22 cellular contexts compared by ENCODE assay signal in the genomic region with DNA sequence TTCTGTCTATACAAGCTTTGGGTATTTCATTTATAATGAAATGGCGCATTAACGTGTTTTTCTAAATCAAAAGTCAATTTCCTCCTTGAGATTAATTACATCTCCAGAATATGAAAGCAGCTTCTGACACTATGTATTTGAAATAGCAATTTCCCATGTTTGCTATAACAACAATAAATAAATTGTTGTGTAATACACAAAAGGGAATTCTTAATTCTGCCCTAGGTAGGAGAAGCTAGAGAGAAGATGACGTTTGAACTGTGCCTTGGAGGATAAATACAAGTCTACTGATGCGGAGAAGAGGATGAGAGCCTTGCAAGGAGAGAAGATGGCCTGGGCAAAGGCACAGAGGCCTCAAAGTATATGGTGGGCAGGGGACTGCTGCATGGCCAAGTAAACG. TPM values are rescaled to one million over a fixed set of nuclear protein-coding genes. Genes with fewer than 3 reads are reported as not detected.
"Had no signal": no experiment of that assay in that cellular context is flagged by ENCODE, and none has a peak within 500 bp of the region (broad histone marks: within the 10 kb centered on the region; RNA-seq: fewer than 3 reads in every experiment).

No MANE protein-coding gene starts in this region.

- ATAC-seq: activated CD4-positive, CD25-positive, alpha-beta regulatory T cell treated with anti-CD3 and anti-CD28 coated beads, Interleukin-2, amount 50 U/mL, for 24 hours; activated T-cell treated with anti-CD3 and anti-CD28 coated beads, Interleukin-2, amount 50 U/mL, for 4 hours; mucosa of descending colon; naive thymus-derived CD8-positive, alpha-beta T cell; stimulated activated effector memory CD8-positive, alpha-beta T cell treated with anti-CD3 and anti-CD28 coated beads, Interleukin-12 subunit alpha, Interleukin-12 subunit beta, amount 100 ng/mL, for 72 hours had no signal

- H3K9me3 ChIP-seq: esophagus muscularis mucosa, mucosa of descending colon, prostate gland, right atrium auricular region, thoracic aorta had no signal

- H3K36me3 Mint-ChIP-seq: naive thymus-derived CD8-positive, alpha-beta T cell; stimulated activated effector memory CD8-positive, alpha-beta T cell treated with anti-CD3 and anti-CD28 coated beads, Interleukin-12 subunit alpha, Interleukin-12 subunit beta, amount 100 ng/mL, for 72 hours had no signal

- H3K9me3 Mint-ChIP-seq: activated naive CD4-positive, alpha-beta T cell treated with anti-CD3 and anti-CD28 coated beads for 36 hours; activated T-cell treated with anti-CD3 and anti-CD28 coated beads, Interleukin-2, amount 50 U/mL, for 4 hours; naive thymus-derived CD8-positive, alpha-beta T cell; stimulated activated effector memory CD8-positive, alpha-beta T cell treated with anti-CD3 and anti-CD28 coated beads, Interleukin-12 subunit alpha, Interleukin-12 subunit beta, amount 100 ng/mL, for 72 hours had no signal

- H3K4me1 ChIP-seq: prostate gland had no signal

- H3K4me3 Mint-ChIP-seq: activated naive CD4-positive, alpha-beta T cell treated with anti-CD3 and anti-CD28 coated beads for 36 hours; activated T-cell treated with anti-CD3 and anti-CD28 coated beads, Interleukin-2, amount 50 U/mL, for 4 hours; stimulated activated effector memory CD8-positive, alpha-beta T cell treated with anti-CD3 and anti-CD28 coated beads, Interleukin-12 subunit alpha, Interleukin-12 subunit beta, amount 100 ng/mL, for 72 hours had no signal

- H3K27ac ChIP-seq: prostate gland, thoracic aorta had no signal

- FAIRE-seq: endothelial cell of umbilical vein, islet of Langerhans, urothelium cell line had no signal

- H3K36me3 ChIP-seq: esophagus muscularis mucosa, prostate gland, right atrium auricular region, thoracic aorta had no signal

- DNase-seq: activated CD4-positive, alpha-beta T cell treated with anti-CD3 and anti-CD28 coated beads, Interleukin-2, amount 50 U/mL, for 1 hour; activated CD8-positive, alpha-beta memory T cell treated with anti-CD3 and anti-CD28 coated beads, Interleukin-2, amount 50 U/mL, for 4 hours; activated naive CD4-positive, alpha-beta T cell treated with anti-CD3 and anti-CD28 coated beads for 36 hours; activated T-cell treated with anti-CD3 and anti-CD28 coated beads, Interleukin-2, amount 50 U/mL, for 4 hours; aorta; cerebellar nuclear complex; cortex of kidney; effector memory CD4-positive, alpha-beta T cell; mucosa of descending colon; naive thymus-derived CD8-positive, alpha-beta T cell; stimulated activated CD4-positive, alpha-beta T cell treated with anti-CD3 and anti-CD28 coated beads, Interleukin-4, amount 100 ng/mL, for 1 hour; T1000 had no signal

- H3K4me3 ChIP-seq: esophagus muscularis mucosa, mucosa of descending colon, prostate gland, right atrium auricular region, thoracic aorta had no signal

- H3K27ac Mint-ChIP-seq: activated naive CD4-positive, alpha-beta T cell treated with anti-CD3 and anti-CD28 coated beads for 36 hours; stimulated activated effector memory CD8-positive, alpha-beta T cell treated with anti-CD3 and anti-CD28 coated beads, Interleukin-12 subunit alpha, Interleukin-12 subunit beta, amount 100 ng/mL, for 72 hours had no signal

RNA-seq across cellular contexts. Expression of a gene that starts 7.6 kb away (rescaled TPM):
- total RNA-seq: endothelial cell of umbilical vein, osteocyte had no signal
- polyA plus RNA-seq: endothelial cell of umbilical vein had no signal

RNA-seq across cellular contexts. Expression of a gene that starts 56.4 kb away (rescaled TPM):
- total RNA-seq: endothelial cell of umbilical vein had no signal
